ENCODE assay signal across 1 cellular context in the genomic region with DNA sequence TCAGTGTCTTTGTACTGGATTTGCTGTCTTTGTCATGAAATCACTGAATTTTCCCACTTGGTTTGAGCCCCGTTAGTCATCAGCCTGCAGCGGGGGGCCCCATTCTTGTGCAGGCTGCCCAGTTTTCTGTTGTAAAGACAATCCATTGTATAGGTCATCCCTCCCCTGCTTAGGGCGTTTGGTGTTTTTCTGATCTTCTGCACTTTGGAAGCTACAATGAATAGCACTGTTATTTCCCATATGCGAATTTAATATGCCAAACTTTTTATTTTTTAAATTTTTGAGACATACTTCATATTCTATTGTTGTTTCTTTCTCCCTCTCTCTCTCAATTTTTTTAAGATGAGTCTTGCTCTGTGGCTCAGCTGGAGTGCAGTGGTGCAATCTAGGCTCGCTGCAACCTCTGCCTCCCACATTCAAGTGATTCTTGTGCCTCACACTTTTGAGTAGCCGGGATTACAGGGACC.
TF ChIP-seq lines count a peak whose summit lies in the region.

No MANE protein-coding gene starts in this region.

TF ChIP-seq in HCT116, 20 proteins besides CTCF, POLR2A, EP300 and RAD21:
- TF ChIP-seq, protein P1, sequence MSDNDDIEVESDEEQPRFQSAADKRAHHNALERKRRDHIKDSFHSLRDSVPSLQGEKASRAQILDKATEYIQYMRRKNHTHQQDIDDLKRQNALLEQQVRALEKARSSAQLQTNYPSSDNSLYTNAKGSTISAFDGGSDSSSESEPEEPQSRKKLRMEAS (IDR thresholded peaks at IDR 0.05): no peak
- no peak for TF ChIP-seq TCF7L2 (IDR thresholded peaks at IDR 0.05; ENCODE audit: borderline replicate concordance, extremely low read depth, insufficient read depth, insufficient read length)
- TF ChIP-seq POLR2AphosphoS5 (IDR thresholded peaks at IDR 0.05; ENCODE audit: low read depth, low read length): no peak
- TF ChIP-seq CBX3 (IDR thresholded peaks at IDR 0.05; ENCODE audit: low read depth): no peak
- TF ChIP-seq, protein P2, sequence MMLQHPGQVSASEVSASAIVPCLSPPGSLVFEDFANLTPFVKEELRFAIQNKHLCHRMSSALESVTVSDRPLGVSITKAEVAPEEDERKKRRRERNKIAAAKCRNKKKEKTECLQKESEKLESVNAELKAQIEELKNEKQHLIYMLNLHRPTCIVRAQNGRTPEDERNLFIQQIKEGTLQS (IDR thresholded peaks at IDR 0.05): no peak
- no peak for TF ChIP-seq CEBPB (IDR thresholded peaks at IDR 0.05; ENCODE audit: low read depth)
- no peak for TF ChIP-seq EZH2 (IDR thresholded peaks at IDR 0.05)
TF ChIP-seq in HCT116: peak in this region for 0.
